ENCODE assay signal across 1 cellular context in genomic region chr3:13581485-13582365, GRCh38.
TF ChIP-seq lines count a peak whose summit lies in the region.

No MANE protein-coding gene starts in this region.

TF ChIP-seq in HepG2, 621 proteins besides CTCF, POLR2A, EP300 and RAD21 (continued from another document):
- TF ChIP-seq ZNF280D (CRISPR knock-in tag; IDR thresholded peaks at IDR 0.05) (no peak), MZF1 (CRISPR knock-in tag; IDR thresholded peaks at IDR 0.05; ENCODE audit: borderline replicate concordance) (no peak), FOSL2 (CRISPR knock-in tag; IDR thresholded peaks at IDR 0.05) (no peak)
